1 cellular context compared by ENCODE assay signal in the genomic region with DNA sequence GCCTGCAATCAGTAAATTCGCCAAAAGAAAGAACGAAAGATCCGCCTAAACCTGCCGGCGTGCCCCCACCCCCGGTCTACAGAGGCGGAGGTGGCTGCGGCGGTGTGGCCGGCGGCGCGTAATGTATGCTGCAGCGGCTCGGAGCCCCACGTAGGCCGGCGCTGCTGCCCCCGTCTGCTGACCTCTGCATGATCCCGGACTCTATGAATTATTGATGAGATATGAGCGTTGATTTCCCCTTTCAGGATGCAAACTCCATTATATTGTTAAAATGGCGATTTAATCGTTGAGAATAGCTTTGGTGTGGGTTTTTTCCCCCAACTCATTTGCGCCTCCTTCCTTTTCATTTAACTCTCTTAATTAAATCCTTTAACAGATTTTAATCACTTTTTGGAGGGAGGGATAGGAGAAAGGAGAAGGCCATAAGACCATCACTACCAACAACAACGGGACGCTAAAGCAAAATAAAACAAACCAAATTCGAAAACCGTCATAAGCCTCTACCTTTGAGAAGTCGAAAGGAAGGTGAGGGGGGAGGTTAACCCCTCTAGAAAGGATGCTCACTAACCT.
TF ChIP-seq lines count a peak whose summit lies in the region.

No MANE protein-coding gene starts in this region.

TF ChIP-seq in endothelial cell of umbilical vein, 7 proteins besides CTCF, POLR2A, EP300 and RAD21:
- TF ChIP-seq FOS (IDR thresholded peaks at IDR 0.05; ENCODE audit: borderline replicate concordance, insufficient read depth, low read length): no peak
- TF ChIP-seq, protein P1, sequence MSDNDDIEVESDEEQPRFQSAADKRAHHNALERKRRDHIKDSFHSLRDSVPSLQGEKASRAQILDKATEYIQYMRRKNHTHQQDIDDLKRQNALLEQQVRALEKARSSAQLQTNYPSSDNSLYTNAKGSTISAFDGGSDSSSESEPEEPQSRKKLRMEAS (IDR thresholded peaks at IDR 0.05; ENCODE audit: insufficient read depth, insufficient read length): no peak
- no peak for TF ChIP-seq MYC (IDR thresholded peaks at IDR 0.05; ENCODE audit: low read depth, low read length)
- TF ChIP-seq POLR2AphosphoS5 (IDR thresholded peaks at IDR 0.05; ENCODE audit: insufficient read depth, low read depth, low read length): no peak
- no peak for TF ChIP-seq JUN (IDR thresholded peaks at IDR 0.05; ENCODE audit: borderline replicate concordance, insufficient read depth, insufficient read length, low read depth)
- TF ChIP-seq GATA2 (IDR thresholded peaks at IDR 0.05; ENCODE audit: insufficient read depth, insufficient read length, low read depth, low read length): no peak
- no peak for TF ChIP-seq EZH2 (IDR thresholded peaks at IDR 0.05; ENCODE audit: borderline replicate concordance, low read depth, low read length, severe bottlenecking)
TF ChIP-seq in endothelial cell of umbilical vein: peak in this region for 0.
